In genomic region chr20:40688129-40689099, GRCh38 we compare ENCODE assay signal across 8 cellular contexts. TPM values are rescaled to one million over a fixed set of nuclear protein-coding genes. Genes with fewer than 3 reads are reported as not detected.
DNase-seq lines count a peak whose midpoint lies in the region; ATAC-seq and TF ChIP-seq lines count a peak whose summit lies in the region.

No MANE protein-coding gene starts in this region.

- H3K36me3 ChIP-seq in adipocyte (ENCODE audit: control insufficient read depth, insufficient read depth, low read length, severe bottlenecking), result peaks cover 11% of the 10 kb centered on the region
- no peaks in the 10 kb centered on the region for H3K36me3 ChIP-seq in iPS DF 6.9 (ENCODE audit: control insufficient read depth, insufficient read depth, low read length)
- H3K36me3 ChIP-seq in spleen, result peaks cover 0 to 39% (median 0%) of the 10 kb centered on the region in 6 donors

- peaks cover 18% of the 10 kb centered on the region for H3K4me1 ChIP-seq in adipocyte (ENCODE audit: control insufficient read depth, insufficient read depth, low read length)
- peaks cover 17% of the 10 kb centered on the region for H3K4me1 ChIP-seq in iPS DF 6.9 (ENCODE audit: control insufficient read depth, insufficient read depth, low read length)
- peaks cover 0 to 80% (median 48%) of the 10 kb centered on the region in 6 donors for H3K4me1 ChIP-seq in spleen

- peak overlapping the region; percentile 96 for H3K9ac ChIP-seq in adipocyte (ENCODE audit: low read length)

- no peak for ATAC-seq in HG02938 (IDR thresholded peaks at IDR 0.05; ENCODE audit: unreplicated experiment)
- ATAC-seq in HG02884 (IDR thresholded peaks at IDR 0.05; ENCODE audit: unreplicated experiment), result no peak

- H3K27ac ChIP-seq in iPS DF 6.9 (ENCODE audit: low read length) (no peak overlapping the region), spleen (peak overlapping the region; percentile 38 to 94 (median 90))

- H3K9me3 ChIP-seq in adipocyte (ENCODE audit: control insufficient read depth, low read length), result no peaks in the 10 kb centered on the region
- H3K9me3 ChIP-seq in iPS DF 6.9 (ENCODE audit: control insufficient read depth, insufficient read depth, low read length), result no peaks in the 10 kb centered on the region
- H3K9me3 ChIP-seq in spleen, result no peaks in the 10 kb centered on the region

- H3K4me3 ChIP-seq in adipocyte (ENCODE audit: low read length) (peak overlapping the region; percentile 97), iPS DF 6.9 (ENCODE audit: low read length) (peak overlapping the region; percentile 41; the same call in 1 of the 2 replicates), spleen (peak overlapping the region; percentile 52 to 87 (median 64))

- H3K27me3 ChIP-seq in adipocyte (replicated peaks; ENCODE audit: control insufficient read depth, insufficient read depth, low read length) (peaks cover 27% of the 10 kb centered on the region), iPS DF 6.9 (ENCODE audit: control insufficient read depth, insufficient read depth, low read length) (peaks cover 82% of the 10 kb centered on the region), spleen (replicated peaks in 1 of 7) (peaks cover 0 to 100% (median 70%) of the 10 kb centered on the region in 7 donors)

- intact Hi-C loops in spleen (cut with DNase I; ENCODE audit: low total_unique reads), result loop anchor here (5.0 to 10.0 kb wide), 2 partner anchors 41 to 424 kb away; no protein-coding TSS in a partner anchor

- peak; percentile 70 for DNase-seq in NCI-H748 (lab: John Stamatoyannopoulos, UW; ENCODE audit: unreplicated experiment)
- DNase-seq in NCI-H748 treated with DMSO at 0.1 percent for 48 hours (lab: John Stamatoyannopoulos, UW), result no peak
- no peak for DNase-seq in adipocyte (ENCODE audit: low read depth)
- DNase-seq in iPS DF 6.9 (ENCODE audit: low read depth, low spot score), result no peak
- no peak for DNase-seq in spleen
- DNase-seq in RKO (ENCODE audit: low spot score), result no peak

- no CpG with 5 or more reads among the region's 120 CpGs for WGBS in iPS DF 6.9 (ENCODE audit: insufficient coverage, insufficient read length)
- WGBS in spleen, 5 donors, result 4 to 6% (median 5%) methylated on average over 55 to 120 of the region's 120 CpGs

- no peak for TF ChIP-seq POLR2A in spleen (IDR thresholded peaks at IDR 0.05)

- no peak for TF ChIP-seq CTCF in spleen (IDR thresholded peaks at IDR 0.05 in 8 of 11, conservative IDR thresholded peaks at IDR 0.05 in 3 of 11)

RNA-seq across cellular contexts. Expression of gene MAFB, which starts 0.6 kb away (rescaled TPM):
- total RNA-seq in spleen, result 100 to 1,000 TPM; 140 to 295 (median 194) TPM
- polyA plus RNA-seq in spleen, result 10 to 100 TPM; 18.7 to 53.2 (median 27.3) TPM

Comparison
In these comparisons a context has a peak if more than half of its experiments do, and no peak if none do; other contexts are left out.
1. H3K4me3 ChIP-seq: peak in every context shown above with its lines; median percentile 97 in adipocyte; 64 in spleen; 41 in iPS DF 6.9.